10 cellular contexts compared by ENCODE assay signal in genomic region chr7:1534330-1535099, GRCh38. TPM values are rescaled to one million over a fixed set of nuclear protein-coding genes. Genes with fewer than 3 reads are reported as not detected.
A peak's percentile ranks its signal among the peaks of the same experiment; 100 is the strongest.
DNase-seq lines count a peak whose midpoint lies in the region; ATAC-seq and TF ChIP-seq lines count a peak whose summit lies in the region.
"Had no signal": no experiment of that assay in that cellular context is flagged by ENCODE, and none has a peak within 500 bp of the region (broad histone marks: within the 10 kb centered on the region; RNA-seq: fewer than 3 reads in every experiment).

No MANE protein-coding gene starts in this region.

- H3K4me1 ChIP-seq in body of pancreas (peaks cover 81% of the 10 kb centered on the region), mesodermal cell (ENCODE audit: control insufficient read depth, insufficient read depth, low read length, poor library complexity, severe bottlenecking) (peaks cover 71% of the 10 kb centered on the region), tibial nerve (peaks cover 0 to 76% (median 51%) of the 10 kb centered on the region in 4 donors)

- no peaks in the 10 kb centered on the region for H3K9me3 ChIP-seq in body of pancreas
- no peaks in the 10 kb centered on the region for H3K9me3 ChIP-seq in mesodermal cell (ENCODE audit: control insufficient read depth, low read length)
- no peaks in the 10 kb centered on the region for H3K9me3 ChIP-seq in tibial nerve

- peaks cover 2% of the 10 kb centered on the region for H3K36me3 Mint-ChIP-seq in activated T-cell treated with anti-CD3 and anti-CD28 coated beads, Interleukin-2, amount 50 U/mL, for 4 hours (ENCODE audit: insufficient read depth)
- H3K36me3 Mint-ChIP-seq in activated T-helper 1 cell treated with anti-CD3 and anti-CD28 coated beads, Interleukin-12 subunit alpha, Interleukin-12 subunit beta, Interleukin-2, Interleukin-4 antibody, amounts not matched to agents 30 ng/mL and 10 ng/mL and 1 ng/mL, durations not matched to agents 14 hours and 24 hours and 36 hours (ENCODE audit: low read depth): peaks cover 4% of the 10 kb centered on the region

- TF ChIP-seq EP300 in tibial nerve (IDR thresholded peaks at IDR 0.05): no peak

- DNase-seq in activated T-cell treated with anti-CD3 and anti-CD28 coated beads, Interleukin-2, amount 50 U/mL, for 4 hours: no peak
- no peak for DNase-seq in activated T-cell treated with anti-CD3 and anti-CD28 coated beads, Interleukin-2, amount 50 U/mL, for 48 hours
- DNase-seq in body of pancreas (peak in 2 of 4 donors; percentile 24), tibial nerve (ENCODE audit: low spot score in 2 of 2) (peak in 1 of 2 donors; percentile 7), NCI-H524 treated with DMSO at 0.1 percent for 48 hours (lab: John Stamatoyannopoulos, UW) (no peak)
- DNase-seq in activated T-helper 1 cell treated with anti-CD3 and anti-CD28 coated beads, Interleukin-12 subunit alpha, Interleukin-12 subunit beta, Interleukin-2, Interleukin-4 antibody, amounts not matched to agents 30 ng/mL and 10 ng/mL and 1 ng/mL, durations not matched to agents 14 hours and 24 hours and 36 hours (ENCODE audit: low spot score): no peak
- DNase-seq: NCI-H1417 treated with DMSO at 0.1 percent for 48 hours had no signal

- WGBS in body of pancreas, 2 donors: 76 to 85% methylated on average over 21 to 29 of the region's 30 CpGs
- 88 to 90% methylated on average over 24 to 26 of the region's 30 CpGs for WGBS in mesodermal cell (ENCODE audit: insufficient coverage in 2 of 2), 2 experiments
- WGBS in tibial nerve, 2 donors: 81% methylated on average over 25 to 28 of the region's 30 CpGs

- H3K27me3 ChIP-seq in body of pancreas (no peaks in the 10 kb centered on the region), tibial nerve (no peaks in the 10 kb centered on the region)

- intact Hi-C loops in body of pancreas (cut with DNase I): no loop called here
- intact Hi-C loops in activated T-helper 1 cell treated with anti-CD3 and anti-CD28 coated beads, Interleukin-12 subunit alpha, Interleukin-12 subunit beta, Interleukin-2, Interleukin-4 antibody, amounts not matched to agents 30 ng/mL and 10 ng/mL and 1 ng/mL, durations not matched to agents 14 hours and 24 hours and 36 hours (cut with micrococcal nuclease): loop anchor here (5.0 kb wide), 1 partner anchor 988 kb away; no protein-coding TSS in a partner anchor

- H3K9me3 Mint-ChIP-seq in activated T-cell treated with anti-CD3 and anti-CD28 coated beads, Interleukin-2, amount 50 U/mL, for 4 hours: no peaks in the 10 kb centered on the region
- no peaks in the 10 kb centered on the region for H3K9me3 Mint-ChIP-seq in activated T-helper 1 cell treated with anti-CD3 and anti-CD28 coated beads, Interleukin-12 subunit alpha, Interleukin-12 subunit beta, Interleukin-2, Interleukin-4 antibody, amounts not matched to agents 30 ng/mL and 10 ng/mL and 1 ng/mL, durations not matched to agents 14 hours and 24 hours and 36 hours

- H3K36me3 ChIP-seq in body of pancreas (replicated peaks in 1 of 2; ENCODE audit: insufficient read depth in 1 of 2, low read depth in 2 of 2): peaks cover under 1 to 2% of the 10 kb centered on the region in 2 donors
- peaks cover 15% of the 10 kb centered on the region for H3K36me3 ChIP-seq in mesodermal cell (ENCODE audit: control insufficient read depth, insufficient read depth, low read length)
- H3K36me3 ChIP-seq in tibial nerve: peaks cover 0 to 10% (median 0%) of the 10 kb centered on the region in 3 donors

- TF ChIP-seq CTCF in body of pancreas (IDR thresholded peaks at IDR 0.05): no peak
- no peak for TF ChIP-seq CTCF in tibial nerve (IDR thresholded peaks at IDR 0.05)

- peak overlapping the region; percentile 97 to 100 (median 98) for H3K27ac ChIP-seq in body of pancreas
- H3K27ac ChIP-seq in mesodermal cell (ENCODE audit: low read depth, low read length, severe bottlenecking): peak overlapping the region; percentile 71
- peak overlapping the region; percentile 88 to 100 (median 98) for H3K27ac ChIP-seq in tibial nerve
- H3K27ac ChIP-seq: SK-N-MC had no signal

- H3K27me3 Mint-ChIP-seq in activated T-cell treated with anti-CD3 and anti-CD28 coated beads, Interleukin-2, amount 50 U/mL, for 4 hours (ENCODE audit: low read depth): no peaks in the 10 kb centered on the region
- H3K27me3 Mint-ChIP-seq in activated T-helper 1 cell treated with anti-CD3 and anti-CD28 coated beads, Interleukin-12 subunit alpha, Interleukin-12 subunit beta, Interleukin-2, Interleukin-4 antibody, amounts not matched to agents 30 ng/mL and 10 ng/mL and 1 ng/mL, durations not matched to agents 14 hours and 24 hours and 36 hours (ENCODE audit: insufficient read depth): no peaks in the 10 kb centered on the region

- H3K27ac Mint-ChIP-seq in activated T-helper 1 cell treated with anti-CD3 and anti-CD28 coated beads, Interleukin-12 subunit alpha, Interleukin-12 subunit beta, Interleukin-2, Interleukin-4 antibody, amounts not matched to agents 30 ng/mL and 10 ng/mL and 1 ng/mL, durations not matched to agents 14 hours and 24 hours and 36 hours: no peak overlapping the region

- H3K4me1 Mint-ChIP-seq in activated T-cell treated with anti-CD3 and anti-CD28 coated beads, Interleukin-2, amount 50 U/mL, for 4 hours (ENCODE audit: low read depth): peaks cover 35% of the 10 kb centered on the region
- H3K4me1 Mint-ChIP-seq in activated T-helper 1 cell treated with anti-CD3 and anti-CD28 coated beads, Interleukin-12 subunit alpha, Interleukin-12 subunit beta, Interleukin-2, Interleukin-4 antibody, amounts not matched to agents 30 ng/mL and 10 ng/mL and 1 ng/mL, durations not matched to agents 14 hours and 24 hours and 36 hours (ENCODE audit: low read depth): peaks cover 18% of the 10 kb centered on the region

- TF ChIP-seq POLR2A in body of pancreas (IDR thresholded peaks at IDR 0.05) (no peak), tibial nerve (IDR thresholded peaks at IDR 0.05) (no peak)

- no peak for ATAC-seq in activated T-cell treated with anti-CD3 and anti-CD28 coated beads, Interleukin-2, amount 50 U/mL, for 4 hours
- ATAC-seq in body of pancreas (no peak), HG03565 (IDR thresholded peaks at IDR 0.05; ENCODE audit: unreplicated experiment) (no peak)

- peak overlapping the region; percentile 90 for H3K4me3 Mint-ChIP-seq in activated T-cell treated with anti-CD3 and anti-CD28 coated beads, Interleukin-2, amount 50 U/mL, for 4 hours
- H3K4me3 Mint-ChIP-seq in activated T-helper 1 cell treated with anti-CD3 and anti-CD28 coated beads, Interleukin-12 subunit alpha, Interleukin-12 subunit beta, Interleukin-2, Interleukin-4 antibody, amounts not matched to agents 30 ng/mL and 10 ng/mL and 1 ng/mL, durations not matched to agents 14 hours and 24 hours and 36 hours: no peak overlapping the region

- H3K4me3 ChIP-seq in body of pancreas: no peak overlapping the region
- H3K4me3 ChIP-seq in mesodermal cell (ENCODE audit: extremely low read depth, insufficient read depth, low read length, poor library complexity, severe bottlenecking): no peak overlapping the region
- no peak overlapping the region for H3K4me3 ChIP-seq in tibial nerve
- H3K4me3 ChIP-seq: SK-N-MC had no signal

RNA-seq across cellular contexts. Expression of gene MAFK, which starts 4.0 kb away (rescaled TPM):
- total RNA-seq in activated T-cell treated with anti-CD3 and anti-CD28 coated beads, Interleukin-2, amount 50 U/mL, for 4 hours: 10 to 100 TPM; 77.6 to 79.5 (median 78.2) TPM
- total RNA-seq in body of pancreas (10 to 100 TPM; 25.7 to 52.7 TPM), tibial nerve (100 to 1,000 TPM in 2 of 4 donors, 10 to 100 TPM in 2; 41.3 to 117 (median 74.5) TPM)
- polyA plus RNA-seq in mesodermal cell (2013, experiment 1 of 2): 17.9 TPM
- 15.4 TPM for polyA plus RNA-seq in mesodermal cell (2013, experiment 2 of 2)
- 48.1 and 51.7 TPM in 2 replicates for total RNA-seq in activated T-helper 1 cell treated with anti-CD3 and anti-CD28 coated beads, Interleukin-12 subunit alpha, Interleukin-12 subunit beta, Interleukin-2, Interleukin-4 antibody, amounts not matched to agents 30 ng/mL and 10 ng/mL and 1 ng/mL, durations not matched to agents 14 hours and 24 hours and 36 hours

RNA-seq across cellular contexts. Expression of gene TMEM184A, which starts 21.5 kb away (rescaled TPM):
- total RNA-seq in activated T-cell treated with anti-CD3 and anti-CD28 coated beads, Interleukin-2, amount 50 U/mL, for 4 hours: under 1 TPM; 0.11 to 0.19 (median 0.15) TPM
- total RNA-seq in body of pancreas (10 to 100 TPM; 21.0 to 65.3 TPM), tibial nerve (1 to 10 TPM in 1 of 4 donors, under 1 TPM in 1, not detected in 2; 0.66 to 2.5 TPM)
- polyA plus RNA-seq in mesodermal cell (2013, experiment 1 of 2): 1.8 TPM
- 0.86 TPM for polyA plus RNA-seq in mesodermal cell (2013, experiment 2 of 2)
- 0.03 TPM in 1 of 2 replicates, not detected in the other for total RNA-seq in activated T-helper 1 cell treated with anti-CD3 and anti-CD28 coated beads, Interleukin-12 subunit alpha, Interleukin-12 subunit beta, Interleukin-2, Interleukin-4 antibody, amounts not matched to agents 30 ng/mL and 10 ng/mL and 1 ng/mL, durations not matched to agents 14 hours and 24 hours and 36 hours

RNA-seq across cellular contexts. Expression of gene INTS1, which starts 30.3 kb away (rescaled TPM):
- total RNA-seq in activated T-cell treated with anti-CD3 and anti-CD28 coated beads, Interleukin-2, amount 50 U/mL, for 4 hours: 100 to 1,000 TPM; 110 to 126 (median 119) TPM
- total RNA-seq in body of pancreas (10 to 100 TPM; 66.3 to 72.9 TPM), tibial nerve (10 to 100 TPM; 45.7 to 81.6 (median 52.3) TPM)
- 71.6 TPM for polyA plus RNA-seq in mesodermal cell (2013, experiment 1 of 2)
- polyA plus RNA-seq in mesodermal cell (2013, experiment 2 of 2): 53.3 TPM
- 94.3 and 97.9 TPM in 2 replicates for total RNA-seq in activated T-helper 1 cell treated with anti-CD3 and anti-CD28 coated beads, Interleukin-12 subunit alpha, Interleukin-12 subunit beta, Interleukin-2, Interleukin-4 antibody, amounts not matched to agents 30 ng/mL and 10 ng/mL and 1 ng/mL, durations not matched to agents 14 hours and 24 hours and 36 hours

RNA-seq across cellular contexts. Expression of gene PSMG3, which starts 35.3 kb away (rescaled TPM):
- total RNA-seq in activated T-cell treated with anti-CD3 and anti-CD28 coated beads, Interleukin-2, amount 50 U/mL, for 4 hours: 10 to 100 TPM; 75.8 to 82.5 (median 82.5) TPM
- total RNA-seq in body of pancreas: 10 to 100 TPM; 34.0 to 39.6 TPM
- 28.0 TPM for polyA plus RNA-seq in mesodermal cell (2013, experiment 1 of 2)
- polyA plus RNA-seq in mesodermal cell (2013, experiment 2 of 2): 22.4 TPM
- total RNA-seq in tibial nerve: 10 to 100 TPM; 36.3 to 42.3 (median 39.5) TPM
- 55.7 and 56.0 TPM in 2 replicates for total RNA-seq in activated T-helper 1 cell treated with anti-CD3 and anti-CD28 coated beads, Interleukin-12 subunit alpha, Interleukin-12 subunit beta, Interleukin-2, Interleukin-4 antibody, amounts not matched to agents 30 ng/mL and 10 ng/mL and 1 ng/mL, durations not matched to agents 14 hours and 24 hours and 36 hours

Comparison
In these comparisons a context has a peak if more than half of its experiments do, and no peak if none do; other contexts are left out.
1. RNA of gene TMEM184A, which starts 21.5 kb away (total RNA-seq): 21.0 to 65.3 TPM in body of pancreas; 0.66 to 2.5 TPM in tibial nerve, 0.11 to 0.19 TPM in activated T-cell treated with anti-CD3 and anti-CD28 coated beads, Interleukin-2, amount 50 U/mL, for 4 hours and 0.03 TPM in activated T-helper 1 cell treated with anti-CD3 and anti-CD28 coated beads, Interleukin-12 subunit alpha, Interleukin-12 subunit beta, Interleukin-2, Interleukin-4 antibody, amounts not matched to agents 30 ng/mL and 10 ng/mL and 1 ng/mL, durations not matched to agents 14 hours and 24 hours and 36 hours; every median in the first group is over 4 times any median in the second.
2. Peak in every context shown above with its lines, with median percentiles within 50 percentile points of each other: H3K27ac ChIP-seq.